Comparison of ENCODE assay signal across 7 cellular contexts in the genomic region with DNA sequence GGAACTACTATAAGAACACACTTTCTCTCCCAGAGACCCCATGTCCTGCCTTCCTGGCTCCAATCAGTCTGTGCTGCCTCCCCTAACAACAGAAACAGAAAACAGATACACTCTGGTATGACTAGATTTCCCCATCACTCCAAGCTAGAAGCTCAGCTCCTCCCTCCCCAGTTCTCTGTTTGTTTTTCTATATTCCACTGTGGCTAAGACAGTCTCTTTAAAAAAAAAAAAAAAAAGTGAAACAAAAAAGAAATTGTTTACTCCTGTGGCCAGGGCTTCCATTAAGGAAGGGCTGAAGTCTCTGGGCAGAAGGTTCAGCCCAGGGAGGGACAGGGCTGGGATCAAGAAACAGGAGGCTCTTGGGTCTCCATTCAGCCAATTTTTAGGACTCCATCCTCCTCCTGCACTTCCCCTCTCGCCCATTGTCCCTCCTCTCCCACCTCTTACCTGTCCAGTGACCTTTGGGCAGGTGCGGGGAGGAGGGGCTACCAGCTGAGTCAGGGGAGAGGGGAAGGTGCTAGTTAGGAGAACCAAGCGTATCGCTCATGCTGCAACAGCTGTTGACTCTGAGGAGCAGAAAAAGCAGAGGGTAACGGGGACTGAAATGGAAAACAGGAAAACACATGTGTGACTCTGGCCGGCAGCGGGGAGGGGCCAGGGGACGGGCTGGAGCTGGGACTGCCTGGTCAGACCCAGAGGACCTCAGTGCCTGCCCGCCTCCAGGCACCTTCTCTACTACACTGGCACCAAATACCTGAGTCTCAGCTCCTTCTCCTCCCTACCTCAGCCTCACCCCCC. TPM values are rescaled to one million over a fixed set of nuclear protein-coding genes. Genes with fewer than 3 reads are reported as not detected.
DNase-seq lines count a peak whose midpoint lies in the region; ATAC-seq and TF ChIP-seq lines count a peak whose summit lies in the region.
"Had no signal": no experiment of that assay in that cellular context is flagged by ENCODE, and none has a peak within 500 bp of the region (broad histone marks: within the 10 kb centered on the region; RNA-seq: fewer than 3 reads in every experiment).

No MANE protein-coding gene starts in this region.

- H3K9me3 Mint-ChIP-seq in nephron, result no peaks in the 10 kb centered on the region

- no peak for TF ChIP-seq CTCF in body of pancreas (IDR thresholded peaks at IDR 0.05)
- TF ChIP-seq CTCF in nephron (IDR thresholded peaks at IDR 0.05; ENCODE audit: unreplicated experiment in 3 of 3), result no peak

- ATAC-seq in HG02870 (IDR thresholded peaks at IDR 0.05; ENCODE audit: unreplicated experiment) (peak; percentile 41), body of pancreas (peak; percentile 10), GM18519 (IDR thresholded peaks at IDR 0.05; ENCODE audit: low FRiP score, unreplicated experiment) (no peak)

- H3K4me1 Mint-ChIP-seq in nephron, result peaks cover 61% of the 10 kb centered on the region

- no peak overlapping the region for H3K4me3 ChIP-seq in body of pancreas

- H3K36me3 Mint-ChIP-seq in nephron (ENCODE audit: low read depth), result no peaks in the 10 kb centered on the region

- peak overlapping the region; percentile 68 to 88 (median 82) for H3K27ac ChIP-seq in body of pancreas

- peak overlapping the region in 2 of 3 experiments; percentile 1 to 12 for H3K4me3 Mint-ChIP-seq in nephron

- TF ChIP-seq POLR2A in body of pancreas (IDR thresholded peaks at IDR 0.05), result peak in 1 of 3 donors; percentile 40

- no peaks in the 10 kb centered on the region for H3K27me3 ChIP-seq in body of pancreas
- H3K27me3 ChIP-seq: adrenal gland had no signal

- H3K9me3 ChIP-seq in body of pancreas, result no peaks in the 10 kb centered on the region
- H3K9me3 ChIP-seq: adrenal gland had no signal

- intact Hi-C loops in body of pancreas (cut with DNase I), result no loop called here

- WGBS in body of pancreas, 2 donors, result 16% methylated on average over 9 of the region's 9 CpGs

- H3K36me3 ChIP-seq in body of pancreas (replicated peaks in 1 of 2; ENCODE audit: insufficient read depth in 1 of 2, low read depth in 2 of 2), result no peaks in the 10 kb centered on the region
- H3K36me3 ChIP-seq: adrenal gland had no signal

- peaks cover 68% of the 10 kb centered on the region for H3K4me1 ChIP-seq in body of pancreas

- peak; percentile 33 to 57 (median 50) for DNase-seq in body of pancreas
- no peak for DNase-seq in SHP77 (lab: John Stamatoyannopoulos, UW)
- DNase-seq in NCI-H345 treated with DMSO at 0.1 percent for 48 hours (lab: John Stamatoyannopoulos, UW; ENCODE audit: unreplicated experiment), result no peak

- peak overlapping the region; percentile 53 to 88 (median 59) for H3K27ac Mint-ChIP-seq in nephron

- no peaks in the 10 kb centered on the region for H3K27me3 Mint-ChIP-seq in nephron (ENCODE audit: low read depth)

RNA-seq across cellular contexts. Expression of a gene that starts 4.2 kb away (rescaled TPM):
- 10 to 100 TPM in 1 of 2 donors, 1 to 10 TPM in 1; 6.9 to 16.6 TPM for total RNA-seq in body of pancreas

RNA-seq across cellular contexts. Expression of a gene that starts 10.3 kb away (rescaled TPM):
- 10 to 100 TPM; 29.3 to 45.1 TPM for total RNA-seq in body of pancreas

RNA-seq across cellular contexts. Expression of a gene that starts 17.0 kb away (rescaled TPM):
- total RNA-seq in body of pancreas, result 10 to 100 TPM; 55.3 to 65.3 TPM

RNA-seq across cellular contexts. Expression of a gene that starts 52.1 kb away (rescaled TPM):
- 10 to 100 TPM; 47.8 to 83.0 TPM for total RNA-seq in body of pancreas

RNA-seq across cellular contexts. Expression of a gene that starts 52.9 kb away (rescaled TPM):
- total RNA-seq in body of pancreas, result 10 to 100 TPM; 73.2 to 83.5 TPM

Comparison
In these comparisons a context has a peak if more than half of its experiments do, and no peak if none do; other contexts are left out.
1. DNase-seq: peak in body of pancreas (4 of 4); none in SHP77 (0 of 2) and NCI-H345 treated with DMSO at 0.1 percent for 48 hours (single experiment).